21 cellular contexts compared by ENCODE assay signal in genomic region chr18:46810481-46811000, GRCh38. TPM values are rescaled to one million over a fixed set of nuclear protein-coding genes. Genes with fewer than 3 reads are reported as not detected.
"Had no signal": no experiment of that assay in that cellular context is flagged by ENCODE, and none has a peak within 500 bp of the region (broad histone marks: within the 10 kb centered on the region; RNA-seq: fewer than 3 reads in every experiment).

No MANE protein-coding gene starts in this region.

- H3K4me3 ChIP-seq: esophagus squamous epithelium, right atrium auricular region, sigmoid colon, skin epidermis, stomach, thoracic aorta, transverse colon had no signal

- H3K4me3 Mint-ChIP-seq: dendritic cell treated with granulocyte-macrophage colony-stimulating factor and Interleukin-4, amounts not matched to agents 40 ng/mL and 50 ng/mL, for 4 days; effector memory CD8-positive, alpha-beta T cell; naive thymus-derived CD4-positive, alpha-beta T cell; nephron progenitor cell had no signal

- H3K9me3 ChIP-seq: esophagus squamous epithelium, neutrophil, right atrium auricular region, sigmoid colon, stomach, thoracic aorta, transverse colon had no signal

- H3K27ac ChIP-seq: esophagus squamous epithelium, foreskin keratinocyte, neutrophil, right atrium auricular region, sigmoid colon, skin epidermis, stomach, thoracic aorta, transverse colon had no signal

- H3K9me3 Mint-ChIP-seq: dendritic cell treated with granulocyte-macrophage colony-stimulating factor and Interleukin-4, amounts not matched to agents 40 ng/mL and 50 ng/mL, for 4 days; effector memory CD8-positive, alpha-beta T cell; nephron progenitor cell had no signal

- H3K4me1 ChIP-seq: esophagus squamous epithelium, foreskin keratinocyte, right atrium auricular region, sigmoid colon, transverse colon had no signal

- DNase-seq: effector memory CD8-positive, alpha-beta T cell; esophagus squamous epithelium; foreskin keratinocyte; kidney glomerular epithelial cell; mesendoderm; naive thymus-derived CD4-positive, alpha-beta T cell; nephron progenitor cell; sigmoid colon; stimulated activated CD4-positive, alpha-beta T cell treated with anti-CD3 and anti-CD28 coated beads, Interleukin-12 subunit alpha, Interleukin-12 subunit beta, amount 100 ng/mL, for 4 hours; stimulated activated naive CD4-positive, alpha-beta T cell; stomach; substantia nigra; transverse colon had no signal

- ATAC-seq: effector memory CD8-positive, alpha-beta T cell; foreskin keratinocyte; naive thymus-derived CD4-positive, alpha-beta T cell had no signal

- H3K27ac Mint-ChIP-seq: dendritic cell treated with granulocyte-macrophage colony-stimulating factor and Interleukin-4, amounts not matched to agents 40 ng/mL and 50 ng/mL, for 4 days; effector memory CD8-positive, alpha-beta T cell; nephron progenitor cell had no signal

- H3K27me3 ChIP-seq: esophagus squamous epithelium, foreskin keratinocyte, neutrophil, right atrium auricular region, sigmoid colon, stomach, transverse colon had no signal

- H3K36me3 ChIP-seq: esophagus squamous epithelium, neutrophil, right atrium auricular region, sigmoid colon, thoracic aorta, transverse colon had no signal

- H3K27me3 Mint-ChIP-seq: dendritic cell treated with granulocyte-macrophage colony-stimulating factor and Interleukin-4, amounts not matched to agents 40 ng/mL and 50 ng/mL, for 4 days; effector memory CD8-positive, alpha-beta T cell; naive thymus-derived CD4-positive, alpha-beta T cell had no signal

RNA-seq across cellular contexts. Expression of gene ST8SIA5, which starts 53.7 kb away (rescaled TPM):
- total RNA-seq: epithelial cell of proximal tubule, esophagus squamous epithelium, foreskin keratinocyte, lung microvascular endothelial cell, ureter had no signal
- polyA plus RNA-seq: foreskin keratinocyte; naive thymus-derived CD4-positive, alpha-beta T cell had no signal
